In the genomic region with DNA sequence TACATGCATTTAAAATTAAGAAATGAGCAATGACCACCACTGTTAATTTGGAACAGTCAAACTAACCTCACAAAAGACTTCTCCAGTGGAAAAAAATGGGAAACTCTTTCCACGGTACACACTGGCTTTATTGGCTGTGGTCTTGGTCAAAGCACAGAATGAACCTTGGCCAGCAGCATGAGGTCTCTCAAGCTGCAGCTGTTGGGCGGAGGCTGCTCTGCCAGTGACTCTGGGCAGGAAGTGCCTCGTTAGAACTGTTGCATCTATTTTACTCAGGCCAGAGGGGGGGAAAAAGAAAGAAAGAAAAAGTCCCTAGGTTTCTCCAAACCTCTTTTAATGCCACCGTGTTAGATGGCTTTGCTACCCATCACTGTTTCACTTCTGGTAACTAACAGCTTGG, we compare ENCODE assay signal across 9 cellular contexts.
DNase-seq lines count a peak whose midpoint lies in the region; ATAC-seq and TF ChIP-seq lines count a peak whose summit lies in the region.
"Had no signal": no experiment of that assay in that cellular context is flagged by ENCODE, and none has a peak within 500 bp of the region (broad histone marks: within the 10 kb centered on the region; RNA-seq: fewer than 3 reads in every experiment).

No MANE protein-coding gene starts in this region.

- no peaks in the 10 kb centered on the region for H3K36me3 ChIP-seq in BE2C

- TF ChIP-seq CTCF in BE2C (IDR thresholded peaks at IDR 0.05; ENCODE audit: low read depth, low read length) = no peak

- no peak overlapping the region for H3K4me3 Mint-ChIP-seq in T-helper 17 cell
- H3K4me3 Mint-ChIP-seq in T-helper 2 cell treated with Interferon-gamma antibody and Interleukin-4, amounts not matched to agents 5 μg/mL and 100 μg/mL, for 36 hours = no peak overlapping the region

- no peak for DNase-seq in T-helper 17 cell
- peak; percentile 11 for DNase-seq in midbrain (lab: John Stamatoyannopoulos, UW)
- no peak for DNase-seq in stimulated activated CD8-positive, alpha-beta memory T cell treated with anti-CD3 and anti-CD28 coated beads, Interleukin-4, amount 100 ng/mL, for 48 hours
- no peak for DNase-seq in T-helper 2 cell treated with Interferon-gamma antibody and Interleukin-4, amounts not matched to agents 5 μg/mL and 100 μg/mL, for 36 hours (ENCODE audit: low spot score)
- DNase-seq in BE2C = no peak

- H3K4me1 Mint-ChIP-seq in T-helper 17 cell = peaks cover 10% of the 10 kb centered on the region
- H3K4me1 Mint-ChIP-seq in T-helper 2 cell treated with Interferon-gamma antibody and Interleukin-4, amounts not matched to agents 5 μg/mL and 100 μg/mL, for 36 hours (ENCODE audit: low read depth) = peaks cover 2% of the 10 kb centered on the region

- H3K4me1 ChIP-seq in BE2C = no peaks in the 10 kb centered on the region

- H3K27me3 Mint-ChIP-seq in T-helper 17 cell = no peaks in the 10 kb centered on the region
- H3K27me3 Mint-ChIP-seq in T-helper 2 cell treated with Interferon-gamma antibody and Interleukin-4, amounts not matched to agents 5 μg/mL and 100 μg/mL, for 36 hours (ENCODE audit: low read depth) = no peaks in the 10 kb centered on the region
- H3K27me3 Mint-ChIP-seq: brain had no signal

- H3K36me3 Mint-ChIP-seq in T-helper 17 cell (ENCODE audit: low read depth) = no peaks in the 10 kb centered on the region
- H3K36me3 Mint-ChIP-seq in T-helper 2 cell treated with Interferon-gamma antibody and Interleukin-4, amounts not matched to agents 5 μg/mL and 100 μg/mL, for 36 hours (ENCODE audit: low read depth) = no peaks in the 10 kb centered on the region

- H3K9me3 ChIP-seq in T-helper 17 cell (ENCODE audit: control insufficient read depth, low read length, poor library complexity, severe bottlenecking) = no peaks in the 10 kb centered on the region
- no peaks in the 10 kb centered on the region for H3K9me3 ChIP-seq in BE2C

- peak; percentile 98 for ATAC-seq in GM18868 (IDR thresholded peaks at IDR 0.05; ENCODE audit: unreplicated experiment)
- ATAC-seq in HG02870 (IDR thresholded peaks at IDR 0.05; ENCODE audit: unreplicated experiment) = peak; percentile 55
- no peak for ATAC-seq in T-helper 17 cell
- ATAC-seq in esophagus mucosa = no peak

- H3K4me3 ChIP-seq in BE2C (ENCODE audit: low read depth, low read length) = no peak overlapping the region

- H3K9me3 Mint-ChIP-seq in T-helper 2 cell treated with Interferon-gamma antibody and Interleukin-4, amounts not matched to agents 5 μg/mL and 100 μg/mL, for 36 hours = no peaks in the 10 kb centered on the region

- peak overlapping the region; percentile 29 for H3K27ac Mint-ChIP-seq in T-helper 17 cell
- H3K27ac Mint-ChIP-seq in T-helper 2 cell treated with Interferon-gamma antibody and Interleukin-4, amounts not matched to agents 5 μg/mL and 100 μg/mL, for 36 hours = no peak overlapping the region

- no peaks in the 10 kb centered on the region for H3K27me3 ChIP-seq in BE2C

Comparison
In these comparisons a context has a peak if more than half of its experiments do, and no peak if none do; other contexts are left out.
1. ATAC-seq: peak in GM18868 (single experiment) and HG02870 (single experiment); none in T-helper 17 cell (single experiment) and esophagus mucosa (single experiment).